ENCODE assay signal across 23 cellular contexts in genomic region chr20:50393242-50393641, GRCh38.
"Had no signal": no experiment of that assay in that cellular context is flagged by ENCODE, and none has a peak within 500 bp of the region (broad histone marks: within the 10 kb centered on the region; RNA-seq: fewer than 3 reads in every experiment).

No MANE protein-coding gene starts in this region.

- H3K36me3 ChIP-seq: colonic mucosa, esophagus muscularis mucosa, neutrophil, sigmoid colon, stomach, transverse colon, upper lobe of right lung, vagina had no signal

- ATAC-seq: foreskin keratinocyte; mucosa of descending colon; natural killer cell treated with Interleukin-12 subunit alpha and Interleukin-12 subunit beta and Interleukin-15 and Interleukin-18, amount 100 ng/mL, for 72 hours; stimulated activated effector memory CD8-positive, alpha-beta T cell treated with anti-CD3 and anti-CD28 coated beads, Interleukin-12 subunit alpha, Interleukin-12 subunit beta, amount 100 ng/mL, for 72 hours; upper lobe of right lung had no signal

- H3K4me3 ChIP-seq: colonic mucosa, esophagus muscularis mucosa, mucosa of descending colon, sigmoid colon, stomach, transverse colon, upper lobe of right lung, vagina had no signal

- H3K4me1 ChIP-seq: colonic mucosa, foreskin keratinocyte, parathyroid adenoma had no signal

- H3K9me3 ChIP-seq: colonic mucosa, esophagus muscularis mucosa, mucosa of descending colon, neutrophil, sigmoid colon, stomach, transverse colon, upper lobe of right lung, vagina had no signal

- FAIRE-seq: endothelial cell of umbilical vein, keratinocyte had no signal

- DNase-seq: colonic mucosa; dermis blood vessel endothelial cell; effector memory CD4-positive, alpha-beta T cell; foreskin keratinocyte; glutamatergic neuron; mesenchymal stem cell; naive B cell; sigmoid colon; stimulated activated CD4-positive, alpha-beta T cell treated with anti-CD3 and anti-CD28 coated beads, Interleukin-2, amount 100 ng/mL, for 24 hours; stimulated activated CD4-positive, alpha-beta T cell treated with anti-CD3 and anti-CD28 coated beads, Interleukin-4, amount 100 ng/mL, for 24 hours; stimulated activated naive CD4-positive, alpha-beta T cell treated with Interleukin-2 at 50 U/mL for 16 hours; stomach; transverse colon; upper lobe of right lung had no signal

- H3K27me3 ChIP-seq: colonic mucosa, esophagus muscularis mucosa, foreskin keratinocyte, sigmoid colon, stomach, transverse colon, upper lobe of right lung, vagina had no signal

- H3K27ac ChIP-seq: colonic mucosa, foreskin keratinocyte, neutrophil, parathyroid adenoma, upper lobe of right lung, vagina had no signal
